ENCODE assay signal across 19 cellular contexts in the genomic region with DNA sequence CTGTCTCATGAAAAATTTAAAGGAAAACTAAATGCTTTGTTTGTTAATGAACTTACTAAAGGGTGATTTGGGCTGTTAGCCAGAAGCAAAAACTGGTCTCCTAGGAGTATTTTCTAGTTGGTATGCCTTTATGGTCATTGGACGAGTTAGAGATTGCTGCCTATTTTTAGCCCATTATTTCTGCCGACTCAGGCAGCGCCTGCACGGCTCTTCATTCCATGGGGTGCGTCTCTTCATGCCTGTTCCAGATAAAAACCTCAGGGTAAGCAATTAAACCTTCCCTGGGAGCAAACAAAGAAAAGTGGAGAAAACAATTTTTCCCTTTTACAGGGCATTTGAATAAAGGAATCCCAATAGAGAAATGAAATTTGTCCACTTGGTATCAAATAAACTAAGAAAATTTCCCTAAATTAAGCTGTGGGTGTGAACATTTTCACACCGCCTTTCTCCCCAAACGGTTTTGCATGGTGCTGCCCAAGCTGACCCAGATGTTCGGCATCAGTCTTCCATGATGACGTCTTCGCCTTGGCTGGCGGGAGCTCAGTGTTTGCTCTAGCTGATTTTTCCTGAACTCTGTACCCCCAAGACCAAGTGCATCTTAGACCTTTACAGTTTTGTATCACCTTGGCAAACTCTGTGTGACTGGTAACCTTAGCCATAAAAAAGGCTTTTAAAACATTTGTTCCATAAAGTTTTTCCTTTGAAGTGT.
"Had no signal": no experiment of that assay in that cellular context is flagged by ENCODE, and none has a peak within 500 bp of the region (broad histone marks: within the 10 kb centered on the region; RNA-seq: fewer than 3 reads in every experiment).

No MANE protein-coding gene starts in this region.

- DNase-seq: activated CD4-positive, alpha-beta T cell treated with anti-CD3 and anti-CD28 coated beads for 1 hour; activated CD4-positive, alpha-beta T cell treated with anti-CD3 and anti-CD28 coated beads, Interleukin-2, amount 50 U/mL, for 48 hours; activated naive CD8-positive, alpha-beta T cell treated with anti-CD3 and anti-CD28 coated beads, Interleukin-2, amount 10 ng/mL, durations not matched to agents 7 days and 5 days; activated T-cell treated with anti-CD3 and anti-CD28 coated beads, Interleukin-2, amount 50 U/mL, for 4 hours; anterior cingulate cortex; dorsolateral prefrontal cortex; foreskin fibroblast; lower lobe of right lung; midbrain; naive thymus-derived CD8-positive, alpha-beta T cell; stimulated activated CD4-positive, alpha-beta T cell treated with anti-CD3 and anti-CD28 coated beads, Interleukin-15, amount 100 ng/mL, for 24 hours; stimulated activated CD4-positive, alpha-beta T cell treated with anti-CD3 and anti-CD28 coated beads, Interleukin-4, amount 100 ng/mL, for 4 hours; stimulated activated naive CD8-positive, alpha-beta T cell treated with anti-CD3 and anti-CD28 coated beads, Interleukin-15, amount 100 ng/mL, for 72 hours; T-helper 9 cell had no signal

- H3K4me3 ChIP-seq: breast epithelium, dorsolateral prefrontal cortex, heart right ventricle, lower lobe of right lung, prostate gland, thoracic aorta had no signal

- ATAC-seq: activated T-cell treated with anti-CD3 and anti-CD28 coated beads, Interleukin-2, amount 50 U/mL, for 4 hours; esophagus mucosa; lower lobe of right lung; naive thymus-derived CD8-positive, alpha-beta T cell; stimulated activated naive CD8-positive, alpha-beta T cell treated with anti-CD3 and anti-CD28 coated beads, Interleukin-15, amount 100 ng/mL, for 72 hours had no signal

- H3K27ac ChIP-seq: breast epithelium, dorsolateral prefrontal cortex, heart right ventricle, lower lobe of right lung, prostate gland, thoracic aorta had no signal
